29 cellular contexts compared by ENCODE assay signal in the genomic region with DNA sequence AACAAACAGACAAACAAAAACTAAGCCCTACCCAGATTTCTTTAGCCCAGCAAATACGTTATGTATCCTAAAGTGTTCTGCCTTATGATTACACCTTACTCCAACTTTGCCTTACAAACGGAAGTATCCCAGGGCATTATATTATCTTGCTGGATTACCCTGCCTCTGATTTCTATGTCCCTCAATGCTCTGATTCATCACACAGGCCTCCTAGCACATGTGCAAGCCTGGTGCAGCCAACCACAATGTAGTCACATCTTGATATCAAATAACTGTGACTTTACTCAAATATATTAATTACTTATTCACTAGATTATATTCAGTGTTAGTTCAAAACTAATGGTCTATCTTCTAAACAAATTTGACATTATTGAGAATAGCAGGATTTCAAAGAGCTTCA.
DNase-seq lines count a peak whose midpoint lies in the region; TF ChIP-seq lines count a peak whose summit lies in the region.
"Had no signal": no experiment of that assay in that cellular context is flagged by ENCODE, and none has a peak within 500 bp of the region (broad histone marks: within the 10 kb centered on the region; RNA-seq: fewer than 3 reads in every experiment).

No MANE protein-coding gene starts in this region.

- no peak overlapping the region for H3K14ac ChIP-seq in trophoblast cell (ENCODE audit: low read length)

- H2BK120ac ChIP-seq in trophoblast cell (ENCODE audit: insufficient read depth, low read length, poor library complexity), result no peak overlapping the region

- H3K79me1 ChIP-seq in trophoblast cell (ENCODE audit: low read length), result no peaks in the 10 kb centered on the region

- no peak overlapping the region for H3K27ac Mint-ChIP-seq in osteocyte (ENCODE audit: unreplicated experiment)
- H3K27ac Mint-ChIP-seq: activated CD4-positive, alpha-beta T cell treated with anti-CD3 and anti-CD28 coated beads, Interleukin-2, amount 10 ng/mL, durations not matched to agents 24 days and 14 days; activated naive CD8-positive, alpha-beta T cell treated with anti-CD3 and anti-CD28 coated beads, Interleukin-2, amount 10 ng/mL, durations not matched to agents 7 days and 5 days; CD8-positive, alpha-beta memory T cell; naive thymus-derived CD8-positive, alpha-beta T cell had no signal

- H3K4ac ChIP-seq in trophoblast cell (ENCODE audit: low read depth, low read length), result no peak overlapping the region

- H2AFZ ChIP-seq in trophoblast cell (ENCODE audit: insufficient read depth, low read length, poor library complexity), result no peak overlapping the region

- in situ Hi-C loops in KBM-7 (cut with MboI; ENCODE audit: low pct_unique_long_range_greater_than_20kb, low sequenced_read_pairs), result no loop called here

- H3K27ac ChIP-seq in RWPE1, result no peak overlapping the region
- no peak overlapping the region for H3K27ac ChIP-seq in trophoblast cell (ENCODE audit: low read depth, low read length)
- H3K27ac ChIP-seq: esophagus squamous epithelium, gastroesophageal sphincter, left ventricle myocardium inferior, SJSA1, tibial artery had no signal

- H3K79me2 ChIP-seq in trophoblast cell (ENCODE audit: control insufficient read depth, insufficient read depth, low read length, poor library complexity), result no peaks in the 10 kb centered on the region

- H3K4me3 ChIP-seq in epithelial cell of esophagus (ENCODE audit: low read length), result no peak overlapping the region
- no peak overlapping the region for H3K4me3 ChIP-seq in trophoblast cell (ENCODE audit: low read depth, low read length)
- H3K4me3 ChIP-seq: esophagus squamous epithelium, gastroesophageal sphincter, left ventricle myocardium inferior, SJSA1, tibial artery had no signal

- no peaks in the 10 kb centered on the region for H3K27me3 Mint-ChIP-seq in osteocyte (ENCODE audit: unreplicated experiment)
- H3K27me3 Mint-ChIP-seq: activated CD4-positive, alpha-beta T cell treated with anti-CD3 and anti-CD28 coated beads, Interleukin-2, amount 10 ng/mL, durations not matched to agents 24 days and 14 days; activated naive CD8-positive, alpha-beta T cell treated with anti-CD3 and anti-CD28 coated beads, Interleukin-2, amount 10 ng/mL, durations not matched to agents 7 days and 5 days; CD8-positive, alpha-beta memory T cell; naive thymus-derived CD8-positive, alpha-beta T cell had no signal

- POLR2A ChIA-PET in RWPE1 (lab: Yijun Ruan, JAX; ENCODE audit: low non-redundant PET), result no interaction called here

- H3K4me2 ChIP-seq in trophoblast cell (ENCODE audit: low read length), result no peak overlapping the region

- CTCF ChIA-PET in RWPE1 (lab: Yijun Ruan, JAX), result no interaction called here

- H3K36me3 ChIP-seq in trophoblast cell (ENCODE audit: control insufficient read depth in 1 of 2, insufficient read depth in 2 of 2, low read length in 2 of 2), result no peaks in the 10 kb centered on the region
- H3K36me3 ChIP-seq: esophagus squamous epithelium, gastroesophageal sphincter, left ventricle myocardium inferior, SJSA1, tibial artery had no signal

- no peak overlapping the region for H2BK12ac ChIP-seq in trophoblast cell (ENCODE audit: low read length)

- no peak overlapping the region for H2AK5ac ChIP-seq in trophoblast cell (ENCODE audit: low read length)

- no peak overlapping the region for H3K23ac ChIP-seq in trophoblast cell (ENCODE audit: low read length)

- H4K8ac ChIP-seq in trophoblast cell (ENCODE audit: low read depth, low read length), result no peak overlapping the region

- DNase-seq in HK-2 (ENCODE audit: unreplicated experiment) (peak; percentile 15), RWPE1 (ENCODE audit: low spot score) (peak; percentile 17), epithelial cell of esophagus (ENCODE audit: low read depth) (peak; percentile 85), myocyte (ENCODE audit: low read depth) (peak; percentile 13), KBM-7 (no peak), trophoblast cell (no peak), osteocyte (ENCODE audit: extremely low spot score, unreplicated experiment) (no peak), germinal center (ENCODE audit: low spot score) (no peak)
- DNase-seq: activated CD4-positive, alpha-beta T cell treated with anti-CD3 and anti-CD28 coated beads, Interleukin-2, amount 10 ng/mL, durations not matched to agents 24 days and 14 days; activated CD8-positive, alpha-beta memory T cell treated with anti-CD3 and anti-CD28 coated beads for 24 hours; activated naive CD8-positive, alpha-beta T cell treated with anti-CD3 and anti-CD28 coated beads, Interleukin-2, amount 10 ng/mL, durations not matched to agents 7 days and 5 days; activated T-cell treated with anti-CD3 and anti-CD28 coated beads for 4 hours; CD8-positive, alpha-beta memory T cell; cerebellar nuclear complex; EL; esophagus squamous epithelium; H7; hippocampal formation; IMR-90; left ventricle myocardium inferior; naive thymus-derived CD8-positive, alpha-beta T cell; NCI-H1048; NCI-H446; NCI-H748 treated with DMSO at 0.1 percent for 48 hours; occipital lobe; stimulated activated CD4-positive, alpha-beta T cell treated with anti-CD3 and anti-CD28 coated beads, Interleukin-4, amount 100 ng/mL, for 24 hours; tibial artery had no signal

- no peak overlapping the region for H3K9ac ChIP-seq in trophoblast cell (ENCODE audit: low read length)

- no CpG with 5 or more reads among the region's 2 CpGs for whole genome bisulfite sequencing in trophoblast cell (ENCODE audit: extremely low coverage, insufficient coverage, insufficient read length)

- H4K91ac ChIP-seq in trophoblast cell (ENCODE audit: low read depth, low read length), result no peak overlapping the region

- no peak overlapping the region for H3K4me3 Mint-ChIP-seq in osteocyte (ENCODE audit: unreplicated experiment)
- H3K4me3 Mint-ChIP-seq: activated CD4-positive, alpha-beta T cell treated with anti-CD3 and anti-CD28 coated beads, Interleukin-2, amount 10 ng/mL, durations not matched to agents 24 days and 14 days; activated naive CD8-positive, alpha-beta T cell treated with anti-CD3 and anti-CD28 coated beads, Interleukin-2, amount 10 ng/mL, durations not matched to agents 7 days and 5 days; CD8-positive, alpha-beta memory T cell; naive thymus-derived CD8-positive, alpha-beta T cell had no signal

- no peak for TF ChIP-seq CTCF in RWPE1 (conservative IDR thresholded peaks at IDR 0.05; ENCODE audit: low read depth)
- no peak for TF ChIP-seq CTCF in epithelial cell of esophagus (IDR thresholded peaks at IDR 0.05; ENCODE audit: insufficient read depth, low read depth, low read length, missing control alignments)
- no peak for TF ChIP-seq CTCF in osteocyte (IDR thresholded peaks at IDR 0.05)

- H2BK5ac ChIP-seq in trophoblast cell (ENCODE audit: low read depth, low read length, poor library complexity), result no peak overlapping the region

- H3K4me1 Mint-ChIP-seq in osteocyte (ENCODE audit: unreplicated experiment), result no peaks in the 10 kb centered on the region
- H3K4me1 Mint-ChIP-seq: activated CD4-positive, alpha-beta T cell treated with anti-CD3 and anti-CD28 coated beads, Interleukin-2, amount 10 ng/mL, durations not matched to agents 24 days and 14 days; activated naive CD8-positive, alpha-beta T cell treated with anti-CD3 and anti-CD28 coated beads, Interleukin-2, amount 10 ng/mL, durations not matched to agents 7 days and 5 days; CD8-positive, alpha-beta memory T cell; naive thymus-derived CD8-positive, alpha-beta T cell had no signal

- no peaks in the 10 kb centered on the region for H3K9me3 ChIP-seq in trophoblast cell (ENCODE audit: insufficient read depth, low read depth, low read length)

- peaks cover 10% of the 10 kb centered on the region for H3K9me3 Mint-ChIP-seq in osteocyte (ENCODE audit: unreplicated experiment)
- H3K9me3 Mint-ChIP-seq: activated CD4-positive, alpha-beta T cell treated with anti-CD3 and anti-CD28 coated beads, Interleukin-2, amount 10 ng/mL, durations not matched to agents 24 days and 14 days had no signal

- H3K18ac ChIP-seq in trophoblast cell (ENCODE audit: low read length), result no peak overlapping the region

- H3K4me1 ChIP-seq in trophoblast cell (ENCODE audit: control insufficient read depth in 1 of 2, insufficient read depth in 2 of 2, low read length in 2 of 2), result no peaks in the 10 kb centered on the region
- H3K4me1 ChIP-seq: esophagus squamous epithelium, gastroesophageal sphincter, left ventricle myocardium inferior, SJSA1, tibial artery had no signal

- H3K27me3 ChIP-seq in trophoblast cell (ENCODE audit: insufficient read depth, low read length), result no peaks in the 10 kb centered on the region
- H3K27me3 ChIP-seq: esophagus squamous epithelium, gastroesophageal sphincter, SJSA1, tibial artery had no signal

- no peak overlapping the region for H4K12ac ChIP-seq in trophoblast cell (ENCODE audit: low read depth, low read length)

- no peaks in the 10 kb centered on the region for H3K36me3 Mint-ChIP-seq in osteocyte (ENCODE audit: unreplicated experiment)
- H3K36me3 Mint-ChIP-seq: activated naive CD8-positive, alpha-beta T cell treated with anti-CD3 and anti-CD28 coated beads, Interleukin-2, amount 10 ng/mL, durations not matched to agents 7 days and 5 days; CD8-positive, alpha-beta memory T cell; naive thymus-derived CD8-positive, alpha-beta T cell had no signal

Comparison
In these comparisons a context has a peak if more than half of its experiments do, and no peak if none do; other contexts are left out.
1. DNase-seq: peak in HK-2 (single experiment), RWPE1 (single experiment), epithelial cell of esophagus (single experiment) and myocyte (single experiment); none in KBM-7 (single experiment), trophoblast cell (0 of 2), osteocyte (single experiment) and germinal center (single experiment).